In the genomic region with DNA sequence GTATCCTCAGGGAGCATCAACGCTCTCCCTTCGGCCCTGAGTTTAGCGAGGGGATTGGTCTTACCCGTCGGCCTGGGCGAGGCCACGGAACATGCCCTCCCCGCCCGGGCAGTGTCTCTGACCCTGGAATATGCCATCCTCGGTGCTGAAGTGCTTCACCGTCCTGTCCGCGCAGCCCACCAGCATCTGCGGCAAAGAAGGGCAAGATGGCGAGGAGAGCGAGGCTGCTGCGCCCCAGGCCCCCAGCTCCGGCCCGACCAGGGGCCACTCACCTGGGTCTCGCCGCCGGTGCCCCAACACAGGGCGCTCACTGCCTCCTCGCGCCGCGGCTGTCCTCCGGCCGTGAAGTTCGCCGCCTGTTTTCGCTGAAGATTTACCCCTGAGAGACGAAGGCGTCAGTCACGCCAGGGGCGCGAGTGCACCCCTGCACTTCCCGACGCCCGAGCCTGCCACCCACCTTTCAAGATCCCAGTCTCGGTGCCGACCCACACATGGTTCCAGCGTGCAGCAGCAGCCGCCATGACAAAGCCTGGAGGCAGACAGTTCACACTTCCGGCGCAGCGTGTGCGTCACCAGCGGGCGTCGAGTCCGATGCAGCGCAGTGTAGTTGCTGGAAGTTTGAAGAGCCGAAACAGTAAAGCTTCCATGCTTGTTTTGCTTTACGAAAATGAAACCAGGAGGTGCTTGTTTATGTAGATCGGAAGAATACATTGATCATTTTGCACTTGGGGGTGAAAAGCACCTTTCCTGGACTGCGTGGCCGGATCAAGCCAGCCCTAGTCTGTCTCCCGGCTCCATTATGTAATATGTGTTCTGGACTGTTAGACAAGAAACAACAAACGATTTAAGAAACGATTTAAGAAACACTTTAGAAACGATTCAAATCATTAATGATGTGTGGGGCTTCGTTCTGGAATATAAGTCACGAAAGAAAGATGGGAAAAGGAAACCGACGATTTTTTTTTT, we compare ENCODE assay signal across 9 cellular contexts. TPM values are rescaled to one million over a fixed set of nuclear protein-coding genes. Genes with fewer than 3 reads are reported as not detected.
DNase-seq lines count a peak whose midpoint lies in the region; ATAC-seq and TF ChIP-seq lines count a peak whose summit lies in the region.
"Had no signal": no experiment of that assay in that cellular context is flagged by ENCODE, and none has a peak within 500 bp of the region (broad histone marks: within the 10 kb centered on the region; RNA-seq: fewer than 3 reads in every experiment).

A gene (minus strand): TSS at position 541 of the 966 bp plus-strand sequence. CDS start 20 bp downstream, at position 521.

- TF ChIP-seq POLR2A in GM19193 (IDR thresholded peaks at IDR 0.05; ENCODE audit: extremely low read depth, insufficient read depth, insufficient read length) = peak; percentile 91

- peak; percentile 98 for DNase-seq in Ammon's horn (ENCODE audit: low spot score)
- DNase-seq in NCI-H524 (lab: John Stamatoyannopoulos, UW) = peak; percentile 67 to 84
- DNase-seq in activated CD4-positive, alpha-beta T cell treated with anti-CD3 and anti-CD28 coated beads for 36 hours = peak; percentile 96
- DNase-seq in choroid plexus epithelial cell (ENCODE audit: low read depth) = peak; percentile 95
- peak; percentile 80 to 82 for DNase-seq in stimulated activated CD4-positive, alpha-beta T cell treated with anti-CD3 and anti-CD28 coated beads, Interleukin-1b, Interleukin-23, amount 100 ng/mL, for 4 hours (ENCODE audit: low read depth in 2 of 2)

- H3K4me3 Mint-ChIP-seq in activated CD4-positive, alpha-beta T cell treated with anti-CD3 and anti-CD28 coated beads for 36 hours = no peak within 1 kb of the TSS
- H3K4me3 Mint-ChIP-seq: T-helper 1 cell treated with Interleukin-12 subunit alpha and Interleukin-12 subunit beta and Interleukin-4 antibody, amounts not matched to agents 30 μg/mL and 1 μg/mL, for 36 hours had no signal

- TF ChIP-seq CTCF in choroid plexus epithelial cell (conservative IDR thresholded peaks at IDR 0.05; ENCODE audit: low read depth, low read length) = no peak

- POLR2A ChIA-PET in activated CD4-positive, alpha-beta T cell treated with anti-CD3 and anti-CD28 coated beads for 36 hours (lab: Charles Lee) = interaction anchor here (0.6 to 3.4 kb wide), 19 partner anchors 7 to 1801 kb away, joined by 3 to 383 read pairs (median 15); a partner anchor contains a TSS

- H3K27me3 Mint-ChIP-seq in activated CD4-positive, alpha-beta T cell treated with anti-CD3 and anti-CD28 coated beads for 36 hours = no peaks in the 10 kb centered on the region

- H3K4me1 Mint-ChIP-seq in activated CD4-positive, alpha-beta T cell treated with anti-CD3 and anti-CD28 coated beads for 36 hours = peaks cover 33% of the 10 kb centered on the region

- H3K36me3 Mint-ChIP-seq in activated CD4-positive, alpha-beta T cell treated with anti-CD3 and anti-CD28 coated beads for 36 hours (ENCODE audit: low read depth) = peaks cover 27% of the 10 kb centered on the region

- H3K27me3 ChIP-seq in layer of hippocampus (ENCODE audit: control insufficient read depth, insufficient read depth, low read length) = no peaks in the 10 kb centered on the region

- CTCF ChIA-PET in activated CD4-positive, alpha-beta T cell treated with anti-CD3 and anti-CD28 coated beads for 36 hours (lab: Charles Lee) = interaction anchor here (0.6 to 2.6 kb wide), 4 partner anchors 11 to 150 kb away, joined by 3 to 12 read pairs (median 4); a partner anchor contains a TSS

- intact Hi-C loops in activated CD4-positive, alpha-beta T cell treated with anti-CD3 and anti-CD28 coated beads for 36 hours (cut with DNase I, micrococcal nuclease) = loop anchor here (1.0 to 5.0 kb wide), 10 partner anchors 8 to 283 kb away; a partner anchor contains a TSS

- no peak within 1 kb of the TSS for H3K27ac Mint-ChIP-seq in activated CD4-positive, alpha-beta T cell treated with anti-CD3 and anti-CD28 coated beads for 36 hours
- H3K27ac Mint-ChIP-seq: T-helper 1 cell treated with Interleukin-12 subunit alpha and Interleukin-12 subunit beta and Interleukin-4 antibody, amounts not matched to agents 30 μg/mL and 1 μg/mL, for 36 hours had no signal

- ATAC-seq in HG03457 (IDR thresholded peaks at IDR 0.05; ENCODE audit: unreplicated experiment) = peak; percentile 35
- ATAC-seq in activated CD4-positive, alpha-beta T cell treated with anti-CD3 and anti-CD28 coated beads for 36 hours = peak; percentile 46

- peak within 1 kb of the TSS; percentile 95 for H3K27ac ChIP-seq in layer of hippocampus (ENCODE audit: low read depth, low read length)

- H3K9me3 Mint-ChIP-seq in activated CD4-positive, alpha-beta T cell treated with anti-CD3 and anti-CD28 coated beads for 36 hours (ENCODE audit: low read depth) = no peaks in the 10 kb centered on the region
- H3K9me3 Mint-ChIP-seq: T-helper 1 cell treated with Interleukin-12 subunit alpha and Interleukin-12 subunit beta and Interleukin-4 antibody, amounts not matched to agents 30 μg/mL and 1 μg/mL, for 36 hours had no signal

- H3K4me3 ChIP-seq in choroid plexus epithelial cell (ENCODE audit: low read depth, low read length) = peak within 1 kb of the TSS; percentile 92

RNA-seq across cellular contexts. Expression of the gene that starts here (rescaled TPM):
- 10 to 100 TPM; 83.1 to 93.1 TPM for total RNA-seq in activated CD4-positive, alpha-beta T cell treated with anti-CD3 and anti-CD28 coated beads for 36 hours

Comparison
In these comparisons a context has a peak if more than half of its experiments do, and no peak if none do; other contexts are left out.
1. Peak in every context shown above with its lines: DNase-seq, ATAC-seq, H3K4me3 ChIP-seq and H3K27ac ChIP-seq.